Comparison of ENCODE assay signal across 30 cellular contexts in the genomic region with DNA sequence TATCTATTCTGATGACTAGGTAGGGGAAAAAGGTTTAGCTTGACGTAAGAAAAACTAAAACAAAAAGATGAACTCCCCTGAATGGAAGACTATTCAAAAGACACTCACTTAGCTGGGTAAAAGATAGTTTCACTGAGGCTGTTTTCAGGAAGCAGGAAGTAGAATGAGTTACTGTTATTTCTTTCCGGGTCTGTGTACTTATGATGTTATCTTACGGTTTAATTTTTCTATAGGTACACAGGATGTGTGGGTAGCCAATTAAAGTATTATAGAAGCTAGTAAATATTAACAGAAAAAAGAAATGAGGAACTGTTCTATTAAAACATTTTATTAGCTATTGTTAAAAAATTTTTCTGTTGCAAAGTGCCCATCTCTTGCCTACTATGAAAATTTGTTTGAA. TPM values are rescaled to one million over a fixed set of nuclear protein-coding genes. Genes with fewer than 3 reads are reported as not detected.
DNase-seq lines count a peak whose midpoint lies in the region; ATAC-seq, FAIRE-seq and TF ChIP-seq lines count a peak whose summit lies in the region.
"Had no signal": no experiment of that assay in that cellular context is flagged by ENCODE, and none has a peak within 500 bp of the region (broad histone marks: within the 10 kb centered on the region; RNA-seq: fewer than 3 reads in every experiment).

No MANE protein-coding gene starts in this region.

- peaks cover 0 to 10% (median 0%) of the 10 kb centered on the region in 7 donors for H3K9me3 Mint-ChIP-seq in CD4-positive, CD25-positive, alpha-beta regulatory T cell
- H3K9me3 Mint-ChIP-seq: natural killer cell had no signal

- H3K27ac ChIP-seq in CD4-positive, CD25-positive, alpha-beta regulatory T cell (ENCODE audit: insufficient read depth, low read length, poor library complexity, severe bottlenecking): no peak overlapping the region
- H3K27ac ChIP-seq in Panc1 (ENCODE audit: low read length): peak overlapping the region; percentile 5; the same call in 1 of the 2 replicates
- H3K27ac ChIP-seq in K562 (ENCODE audit: extremely low read depth, low read depth, low read length): no peak overlapping the region
- H3K27ac ChIP-seq: gastrocnemius medialis, GM23248, SJSA1 had no signal

- BruUV-seq in Panc1 (replicated peaks; lab: Mats Ljungman, UMichigan): no TSS peak
- BruUV-seq in K562 (replicated peaks; lab: Mats Ljungman, UMichigan): no TSS peak

- FAIRE-seq in GM12892 (lab: Jason Lieb, UNC) (peak; percentile 14), K562 (lab: Jason Lieb, UNC) (no peak)
- FAIRE-seq: small intestine had no signal

- peak overlapping the region; percentile 43 for H3K4me3 ChIP-seq in CD4-positive, CD25-positive, alpha-beta regulatory T cell (ENCODE audit: low read depth, low read length)
- H3K4me3 ChIP-seq in Panc1 (ENCODE audit: low read depth in 2 of 2, low read length in 2 of 2) (no peak overlapping the region), K562 (no peak overlapping the region), foreskin fibroblast (ENCODE audit: low read depth in 1 of 2, low read length in 2 of 2) (no peak overlapping the region), lower leg skin (ENCODE audit: low read depth, poor library complexity, severe bottlenecking) (no peak overlapping the region)
- H3K4me3 ChIP-seq: gastrocnemius medialis, GM23248, left lung, SJSA1 had no signal

- 3% methylated on average over 3 of the region's 3 CpGs for WGBS in K562 (ENCODE audit: insufficient coverage, low coverage, missing lambda C conversion rate)
- WGBS in lower leg skin, 2 donors: 72 to 80% methylated on average over 3 of the region's 3 CpGs

- no peak for TF ChIP-seq RAD21 in K562 (CRISPR knock-in tag; conservative IDR thresholded peaks at IDR 0.05 in 1 of 2, IDR thresholded peaks at IDR 0.05 in 1 of 2)

- H3K9me3 ChIP-seq in CD4-positive, CD25-positive, alpha-beta regulatory T cell (ENCODE audit: control insufficient read depth in 2 of 2, low read length in 2 of 2): no peaks in the 10 kb centered on the region
- H3K9me3 ChIP-seq in Panc1 (ENCODE audit: control insufficient read depth, insufficient read depth, low read depth, low read length) (no peaks in the 10 kb centered on the region; the same call in 1 of the 2 replicates), K562 (replicated peaks; ENCODE audit: control insufficient read depth, insufficient read depth, low read depth, low read length) (no peaks in the 10 kb centered on the region)
- H3K9me3 ChIP-seq: gastrocnemius medialis, left lung, SJSA1 had no signal

- TF ChIP-seq CTCF in Panc1 (IDR thresholded peaks at IDR 0.05) (no peak), K562 (IDR thresholded peaks at IDR 0.05 in 2 of 3, conservative IDR thresholded peaks at IDR 0.05 in 1 of 3; ENCODE audit: insufficient read depth in 2 of 3, low read depth in 1 of 3, low read length in 3 of 3) (no peak), foreskin fibroblast (IDR thresholded peaks at IDR 0.05; ENCODE audit: low read depth, low read length) (no peak), lower leg skin (IDR thresholded peaks at IDR 0.05) (no peak)

- peaks cover 20 to 29% (median 23%) of the 10 kb centered on the region in 4 donors for H3K4me1 Mint-ChIP-seq in CD4-positive, CD25-positive, alpha-beta regulatory T cell

- H2AFZ ChIP-seq in K562 (ENCODE audit: low read depth, low read length): no peak overlapping the region
- H2AFZ ChIP-seq: GM23248 had no signal

- peak overlapping the region in 3 of 4 donors; percentile 30 to 62 (median 50) for H3K4me3 Mint-ChIP-seq in CD4-positive, CD25-positive, alpha-beta regulatory T cell
- H3K4me3 Mint-ChIP-seq: type B pancreatic cell had no signal

- no peaks in the 10 kb centered on the region for H3K36me3 ChIP-seq in CD4-positive, CD25-positive, alpha-beta regulatory T cell (ENCODE audit: control insufficient read depth, insufficient read depth, low read length)
- H3K36me3 ChIP-seq in Panc1 (ENCODE audit: control insufficient read depth, insufficient read depth, low read length) (no peaks in the 10 kb centered on the region), K562 (ENCODE audit: control insufficient read depth, insufficient read depth, low read length) (no peaks in the 10 kb centered on the region)
- H3K36me3 ChIP-seq: gastrocnemius medialis, left lung, SJSA1 had no signal

- no peaks in the 10 kb centered on the region for H3K36me3 Mint-ChIP-seq in CD4-positive, CD25-positive, alpha-beta regulatory T cell
- H3K36me3 Mint-ChIP-seq: natural killer cell, type B pancreatic cell had no signal

- no peaks in the 10 kb centered on the region for H4K20me1 ChIP-seq in K562 (replicated peaks; ENCODE audit: control insufficient read depth, insufficient read depth, low read length)

- peaks cover 12% of the 10 kb centered on the region for H3K4me1 ChIP-seq in CD4-positive, CD25-positive, alpha-beta regulatory T cell (ENCODE audit: control insufficient read depth, insufficient read depth, low read length, poor library complexity, severe bottlenecking)
- 0 out of 2 replicates have a peak, but pooled peaks cover 5% of the 10 kb centered on the region for H3K4me1 ChIP-seq in Panc1 (ENCODE audit: control insufficient read depth, insufficient read depth, low read length)
- no peaks in the 10 kb centered on the region for H3K4me1 ChIP-seq in K562 (replicated peaks in 1 of 2; ENCODE audit: control insufficient read depth in 2 of 2, insufficient read depth in 2 of 2, low read length in 2 of 2)
- H3K4me1 ChIP-seq: gastrocnemius medialis had no signal

- TF ChIP-seq POLR2A in GM12892 (IDR thresholded peaks at IDR 0.05; ENCODE audit: low read depth, low read length): no peak
- TF ChIP-seq POLR2A in K562 (conservative IDR thresholded peaks at IDR 0.05): no peak
- no peak for TF ChIP-seq POLR2A in lower leg skin (IDR thresholded peaks at IDR 0.05)

- POLR2A ChIA-PET in Panc1 (lab: Charles Lee) (no interaction called here), K562 (lab: Yijun Ruan, JAX) (no interaction called here)

- H3K9me1 ChIP-seq in K562 (ENCODE audit: control insufficient read depth, insufficient read depth, low read length): no peaks in the 10 kb centered on the region

- no peaks in the 10 kb centered on the region for H3K79me2 ChIP-seq in K562 (ENCODE audit: control insufficient read depth, insufficient read depth, low read length)

- peak; percentile 70 to 71 for ATAC-seq in CD4-positive, CD25-positive, alpha-beta regulatory T cell (ENCODE audit: low read depth in 2 of 2)
- ATAC-seq in Panc1 (no peak), K562 (no peak)
- ATAC-seq: esophagus mucosa, gastrocnemius medialis had no signal

- in situ Hi-C loops in Panc1 (cut with HindIII; ENCODE audit: low pct_unique_long_range_greater_than_20kb, low sequenced_read_pairs): no loop called here
- in situ Hi-C loops in K562 (cut with MboI): no loop called here

- CTCF ChIA-PET in Panc1 (lab: Charles Lee): no interaction called here
- CTCF ChIA-PET in K562 (lab: Yijun Ruan, JAX; ENCODE audit: low intra/inter-chr PET ratio): no interaction called here

- H3K27me3 ChIP-seq in CD4-positive, CD25-positive, alpha-beta regulatory T cell (ENCODE audit: control insufficient read depth, insufficient read depth, low read length): peaks cover 1% of the 10 kb centered on the region
- H3K27me3 ChIP-seq in Panc1 (ENCODE audit: control insufficient read depth, insufficient read depth, low read length): no peaks in the 10 kb centered on the region
- H3K27me3 ChIP-seq in K562 (ENCODE audit: control insufficient read depth in 2 of 2, insufficient read depth in 2 of 2, low read length in 2 of 2): no peaks in the 10 kb centered on the region
- H3K27me3 ChIP-seq: gastrocnemius medialis, left lung, SJSA1 had no signal

- intact Hi-C loops in Panc1 (cut with micrococcal nuclease; ENCODE audit: unreplicated experiment) (no loop called here), K562 (cut with micrococcal nuclease) (no loop called here), lower leg skin (cut with DNase I; ENCODE audit: low total_unique reads) (no loop called here)

- no peak overlapping the region for H3K4me2 ChIP-seq in K562 (ENCODE audit: insufficient read depth, low read length)

- no peak overlapping the region for H3K9ac ChIP-seq in K562 (ENCODE audit: insufficient read depth in 1 of 2, low read depth in 2 of 2, low read length in 2 of 2)
- H3K9ac ChIP-seq: GM23248 had no signal

- TF ChIP-seq EP300 in K562 (IDR thresholded peaks at IDR 0.05; ENCODE audit: low read length): no peak

- DNase-seq in CD4-positive, CD25-positive, alpha-beta regulatory T cell: peak in 2 of 3 donors; percentile 30 to 66
- DNase-seq in GM12892 (ENCODE audit: insufficient read length) (no peak), Panc1 (ENCODE audit: low read depth, low spot score) (no peak), K562 (ENCODE audit: extremely low read depth in 1 of 4, low spot score in 3 of 4) (no peak), foreskin fibroblast (no peak), HK-2 (ENCODE audit: unreplicated experiment) (no peak), lower leg skin (ENCODE audit: low spot score in 2 of 2) (no peak), Ammon's horn (ENCODE audit: low spot score) (no peak)
- DNase-seq: activated naive CD4-positive, alpha-beta T cell treated with anti-CD3 and anti-CD28 coated beads, Interleukin-2, amount 50 U/mL, for 16 hours; activated T-cell treated with anti-CD3 and anti-CD28 coated beads, Interleukin-2, amount 50 U/mL, for 72 hours; DMS153; gastrocnemius medialis; GM23248; hippocampal formation; left lung; natural killer cell; NCI-H1694 treated with DMSO at 0.1 percent for 48 hours; NCI-H2171 treated with DMSO at 0.1 percent for 48 hours; NCI-H524; small intestine; stimulated activated CD4-positive, alpha-beta T cell treated with anti-CD3 and anti-CD28 coated beads, Interleukin-2, amount 100 ng/mL, for 24 hours had no signal

- peak overlapping the region; percentile 33 to 57 (median 56) for H3K27ac Mint-ChIP-seq in CD4-positive, CD25-positive, alpha-beta regulatory T cell
- H3K27ac Mint-ChIP-seq: natural killer cell, type B pancreatic cell had no signal

- H3K27me3 Mint-ChIP-seq in CD4-positive, CD25-positive, alpha-beta regulatory T cell: peaks cover 5% of the 10 kb centered on the region
- H3K27me3 Mint-ChIP-seq: type B pancreatic cell had no signal

RNA-seq across cellular contexts. Expression of a gene that starts 45.8 kb away (rescaled TPM):
- total RNA-seq in CD4-positive, CD25-positive, alpha-beta regulatory T cell: not detected
- under 1 TPM in 1 of 4 donors, not detected in 3; 0.16 TPM for polyA plus RNA-seq in CD4-positive, CD25-positive, alpha-beta regulatory T cell
- 5.7 TPM for polyA plus RNA-seq in GM12892 (2012; ENCODE audit: missing spikeins)
- total RNA-seq in Panc1 (2021; ENCODE audit: unreplicated experiment) (2.7 TPM), K562 (2014; rRNA removed) (not detected in 2 replicates), K562 (2014; rRNA removed; fragmentation: Illumina TruSeq; extraction: Trizol) (not detected in 2 replicates), K562 (2015; rRNA removed; fragmentation: Illumina TruSeq; extraction: Trizol) (not detected in 2 replicates), K562 (2021) (0.13 and 0.31 TPM in 2 replicates), lower leg skin (100 to 1,000 TPM in 2 of 4 donors, 10 to 100 TPM in 2; 15.9 to 195 (median 95.8) TPM)
- 1.7 TPM for polyA plus RNA-seq in Panc1 (2012; ENCODE audit: insufficient read length)
- total RNA-seq in K562 (2011; cell fraction: chromatin; rRNA removed; ENCODE audit: low replicate concordance): not detected in 2 replicates
- not detected in 2 replicates for total RNA-seq in K562 (2011; cell fraction: nucleolus; rRNA removed)
- total RNA-seq in K562 (2011; cell fraction: nucleoplasm; rRNA removed): not detected in 2 replicates
- polyA plus RNA-seq in K562 (2011; rRNA removed) (not detected in 2 replicates), K562 (2014; fragmentation: Illumina TruSeq; extraction: Trizol) (not detected in 2 replicates), K562 (2014; fragmentation: Nextera tagmentation; extraction: Ambion mirVana) (not detected), K562 (2014; rRNA removed) (not detected in 2 replicates)
- polyA plus RNA-seq in K562 (2011; cell fraction: cytosol; rRNA removed): not detected in 2 replicates
- not detected in 2 replicates for polyA plus RNA-seq in K562 (2011; cell fraction: nucleus; rRNA removed)
- not detected in 2 replicates for polyA plus RNA-seq in K562 (2012)
- not detected in 2 replicates for polyA minus RNA-seq in K562 (2011; rRNA and poly(A)+ RNA removed)
- polyA minus RNA-seq in K562 (2011; cell fraction: cytosol; rRNA and poly(A)+ RNA removed): not detected in 2 replicates
- not detected in 2 replicates for polyA minus RNA-seq in K562 (2011; cell fraction: nucleus; rRNA and poly(A)+ RNA removed)
- total RNA-seq: activated CD8-positive, alpha-beta memory T cell treated with anti-CD3 and anti-CD28 coated beads for 36 hours; activated T-cell treated with anti-CD3 and anti-CD28 coated beads, Interleukin-2, amount 50 U/mL, for 72 hours; gastrocnemius medialis; GM23248; natural killer cell; osteocyte; RPMI7951; T-helper 2 cell treated with Interferon-gamma antibody and Interleukin-4, amounts not matched to agents 100 ng/mL and 5 ng/mL, for 36 hours had no signal
- polyA plus RNA-seq: GM23248 had no signal

RNA-seq across cellular contexts. Expression of a gene that starts 48.8 kb away (rescaled TPM):
- not detected for total RNA-seq in CD4-positive, CD25-positive, alpha-beta regulatory T cell
- not detected for polyA plus RNA-seq in CD4-positive, CD25-positive, alpha-beta regulatory T cell
- polyA plus RNA-seq in GM12892 (2012; ENCODE audit: missing spikeins): 1.8 TPM
- total RNA-seq in Panc1 (2021; ENCODE audit: unreplicated experiment) (not detected), K562 (2014; rRNA removed) (not detected in 2 replicates), K562 (2014; rRNA removed; fragmentation: Illumina TruSeq; extraction: Trizol) (not detected in 2 replicates), K562 (2015; rRNA removed; fragmentation: Illumina TruSeq; extraction: Trizol) (not detected in 2 replicates), K562 (2021) (not detected in 2 replicates), lower leg skin (not detected)
- polyA plus RNA-seq in Panc1 (2012; ENCODE audit: insufficient read length): not detected
- not detected in 2 replicates for total RNA-seq in K562 (2011; cell fraction: chromatin; rRNA removed; ENCODE audit: low replicate concordance)
- total RNA-seq in K562 (2011; cell fraction: nucleolus; rRNA removed): not detected in 2 replicates
- not detected in 2 replicates for total RNA-seq in K562 (2011; cell fraction: nucleoplasm; rRNA removed)
- polyA plus RNA-seq in K562 (2011; rRNA removed) (not detected in 2 replicates), K562 (2014; fragmentation: Illumina TruSeq; extraction: Trizol) (not detected in 2 replicates), K562 (2014; fragmentation: Nextera tagmentation; extraction: Ambion mirVana) (not detected), K562 (2014; rRNA removed) (not detected in 2 replicates)
- polyA plus RNA-seq in K562 (2011; cell fraction: cytosol; rRNA removed): not detected in 2 replicates
- polyA plus RNA-seq in K562 (2011; cell fraction: nucleus; rRNA removed): not detected in 2 replicates
- not detected in 2 replicates for polyA plus RNA-seq in K562 (2012)
- polyA minus RNA-seq in K562 (2011; rRNA and poly(A)+ RNA removed): not detected in 2 replicates
- polyA minus RNA-seq in K562 (2011; cell fraction: cytosol; rRNA and poly(A)+ RNA removed): not detected in 2 replicates
- polyA minus RNA-seq in K562 (2011; cell fraction: nucleus; rRNA and poly(A)+ RNA removed): not detected in 2 replicates
- total RNA-seq: activated CD8-positive, alpha-beta memory T cell treated with anti-CD3 and anti-CD28 coated beads for 36 hours; activated T-cell treated with anti-CD3 and anti-CD28 coated beads, Interleukin-2, amount 50 U/mL, for 72 hours; esophagus mucosa; gastrocnemius medialis; GM23248; left lung; natural killer cell; osteocyte; renal cortical epithelial cell; RPMI7951; SJSA1; subcutaneous adipose tissue; T-helper 2 cell treated with Interferon-gamma antibody and Interleukin-4, amounts not matched to agents 100 ng/mL and 5 ng/mL, for 36 hours had no signal
- polyA plus RNA-seq: GM23248, small intestine had no signal

Comparison
In these comparisons a context has a peak if more than half of its experiments do, and no peak if none do; other contexts are left out.
1. ATAC-seq: peak in CD4-positive, CD25-positive, alpha-beta regulatory T cell (2 of 2); none in Panc1 (single experiment) and K562 (single experiment).
2. DNase-seq: peak in CD4-positive, CD25-positive, alpha-beta regulatory T cell (2 of 3); none in GM12892 (single experiment), Panc1 (single experiment), K562 (0 of 4), foreskin fibroblast (0 of 2), HK-2 (single experiment), lower leg skin (0 of 2) and Ammon's horn (single experiment).